In genomic region chr10:8967004-8967530, GRCh38 we compare ENCODE assay signal across 19 cellular contexts.
"Had no signal": no experiment of that assay in that cellular context is flagged by ENCODE, and none has a peak within 500 bp of the region (broad histone marks: within the 10 kb centered on the region; RNA-seq: fewer than 3 reads in every experiment).

No MANE protein-coding gene starts in this region.

- H3K4me3 Mint-ChIP-seq: memory B cell; natural killer cell treated with Interleukin-12 subunit alpha and Interleukin-12 subunit beta and Interleukin-15 and Interleukin-18, amount 100 ng/mL, for 72 hours; stimulated activated naive B cell treated with anti-CD40 and anti-IgM and Interleukin-4, amounts not matched to agents 10 μg/mL and 1 μg/mL and 100 μg/mL, for 72 hours; T-helper 2 cell treated with Interferon-gamma antibody and Interleukin-4, amounts not matched to agents 5 μg/mL and 100 μg/mL, for 36 hours had no signal

- H3K4me1 Mint-ChIP-seq: memory B cell; stimulated activated naive B cell treated with anti-CD40 and anti-IgM and Interleukin-4, amounts not matched to agents 10 μg/mL and 1 μg/mL and 100 μg/mL, for 72 hours had no signal

- ATAC-seq: heart left ventricle; left lung; natural killer cell treated with Interleukin-12 subunit alpha and Interleukin-12 subunit beta and Interleukin-15 and Interleukin-18, amount 100 ng/mL, for 72 hours; stimulated activated naive B cell treated with anti-CD40 and anti-IgM and Interleukin-4, amounts not matched to agents 10 μg/mL and 1 μg/mL and 100 μg/mL, for 72 hours had no signal

- H3K27me3 Mint-ChIP-seq: memory B cell; stimulated activated naive B cell treated with anti-CD40 and anti-IgM and Interleukin-4, amounts not matched to agents 10 μg/mL and 1 μg/mL and 100 μg/mL, for 72 hours had no signal

- H3K36me3 ChIP-seq: heart left ventricle, left lung, right atrium auricular region, suprapubic skin, upper lobe of left lung had no signal

- H3K27ac ChIP-seq: coronary artery, heart left ventricle, left lung, right atrium auricular region, suprapubic skin, upper lobe of left lung had no signal

- DNase-seq: activated CD4-positive, alpha-beta T cell treated with anti-CD3 and anti-CD28 coated beads for 1 hour; activated CD8-positive, alpha-beta memory T cell treated with anti-CD3 and anti-CD28 coated beads for 24 hours; central memory CD4-positive, alpha-beta T cell; effector CD8-positive, alpha-beta T cell; foreskin melanocyte; heart left ventricle; left lung; nucleus accumbens; SIG-M5; stimulated activated CD4-positive, alpha-beta T cell treated with anti-CD3 and anti-CD28 coated beads, Interleukin-2, amount 100 ng/mL, for 24 hours; stimulated activated naive B cell treated with anti-CD40 and anti-IgM and Interleukin-4, amounts not matched to agents 10 μg/mL and 1 μg/mL and 100 μg/mL, for 72 hours; SW 1271; upper lobe of left lung had no signal

- H3K27me3 ChIP-seq: heart left ventricle, left lung, right atrium auricular region, suprapubic skin, upper lobe of left lung had no signal

- H3K4me1 ChIP-seq: heart left ventricle, left lung, right atrium auricular region, suprapubic skin, upper lobe of left lung had no signal

- H3K9me3 ChIP-seq: right atrium auricular region, suprapubic skin, upper lobe of left lung had no signal

- H3K36me3 Mint-ChIP-seq: memory B cell; natural killer cell treated with Interleukin-12 subunit alpha and Interleukin-12 subunit beta and Interleukin-15 and Interleukin-18, amount 100 ng/mL, for 72 hours; stimulated activated naive B cell treated with anti-CD40 and anti-IgM and Interleukin-4, amounts not matched to agents 10 μg/mL and 1 μg/mL and 100 μg/mL, for 72 hours had no signal

- H3K4me3 ChIP-seq: coronary artery, heart left ventricle, left lung, right atrium auricular region, suprapubic skin, upper lobe of left lung had no signal
